In the genomic region with DNA sequence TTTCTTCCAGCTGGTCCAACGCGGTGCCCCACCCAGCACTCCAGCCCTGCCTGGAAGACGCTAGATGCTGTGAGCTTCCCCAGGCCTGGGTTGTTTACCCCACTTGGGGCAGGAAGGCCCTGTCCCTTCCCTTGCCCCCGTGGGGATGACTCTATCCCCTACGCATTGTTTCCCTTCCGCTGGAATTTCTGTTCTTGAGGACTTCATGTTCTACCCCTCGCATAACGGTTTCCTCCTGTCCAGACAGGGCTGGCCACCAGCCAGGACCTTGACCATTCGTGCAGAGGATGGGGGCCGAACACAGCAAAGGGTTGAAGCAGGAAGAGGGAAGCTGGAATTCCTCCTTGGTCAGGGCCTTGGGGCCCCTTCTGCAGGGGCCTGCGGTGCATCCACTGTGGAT, we compare ENCODE assay signal across 13 cellular contexts. TPM values are rescaled to one million over a fixed set of nuclear protein-coding genes. Genes with fewer than 3 reads are reported as not detected.
DNase-seq lines count a peak whose midpoint lies in the region; ATAC-seq and TF ChIP-seq lines count a peak whose summit lies in the region.
"Had no signal": no experiment of that assay in that cellular context is flagged by ENCODE, and none has a peak within 500 bp of the region (broad histone marks: within the 10 kb centered on the region; RNA-seq: fewer than 3 reads in every experiment).

No MANE protein-coding gene starts in this region.

- H3K4ac ChIP-seq in neuronal stem cell (ENCODE audit: low read length): no peak overlapping the region

- H3K4me2 ChIP-seq in neuronal stem cell (ENCODE audit: insufficient read depth, low read length, poor library complexity, severe bottlenecking) (no peak overlapping the region), GM23248 (ENCODE audit: unreplicated experiment) (no peak overlapping the region)
- H3K4me2 ChIP-seq: KMS-11 had no signal

- intact Hi-C loops in ascending aorta (cut with DNase I) (no loop called here), Right ventricle myocardium inferior (cut with DNase I) (no loop called here)

- TF ChIP-seq CTCF in ascending aorta (IDR thresholded peaks at IDR 0.05): no peak
- TF ChIP-seq CTCF in upper lobe of left lung (IDR thresholded peaks at IDR 0.05): no peak

- H4K8ac ChIP-seq in neuronal stem cell (ENCODE audit: low read depth, low read length): no peak overlapping the region

- H2BK12ac ChIP-seq in neuronal stem cell (ENCODE audit: low read length): peak overlapping the region; percentile 16

- H3K9ac ChIP-seq in neuronal stem cell (ENCODE audit: low read depth, low read length, poor library complexity) (no peak overlapping the region), GM23248 (no peak overlapping the region)
- H3K9ac ChIP-seq: KMS-11 had no signal

- H2AFZ ChIP-seq in neuronal stem cell (ENCODE audit: low read length) (peak overlapping the region; percentile 22), GM23248 (no peak overlapping the region)

- no peak overlapping the region for H2BK15ac ChIP-seq in neuronal stem cell (ENCODE audit: low read length)

- peak overlapping the region; percentile 87 for H2BK120ac ChIP-seq in neuronal stem cell (ENCODE audit: low read depth, low read length)

- H3K14ac ChIP-seq in neuronal stem cell (ENCODE audit: low read length): peak overlapping the region; percentile 84

- WGBS in neuronal stem cell (ENCODE audit: extremely low coverage in 2 of 2, insufficient read length in 2 of 2, insufficient replicate concordance in 1 of 2), 2 donors: no CpG with 5 or more reads among the region's 11 CpGs
- WGBS in upper lobe of left lung, 2 donors: 46 to 60% methylated on average over 6 to 11 of the region's 11 CpGs
- 90 to 93% methylated on average over 11 of the region's 11 CpGs for WGBS in GM23248 (ENCODE audit: low coverage in 1 of 2, low lambda C conversion rate in 2 of 2, missing lambda C conversion rate in 2 of 2), 2 experiments

- H3K79me2 ChIP-seq in GM23248 (ENCODE audit: insufficient read depth): no peaks in the 10 kb centered on the region

- peak overlapping the region; percentile 44 for H3K18ac ChIP-seq in neuronal stem cell (ENCODE audit: low read length)

- ATAC-seq in Right ventricle myocardium inferior (peak; percentile 68), upper lobe of left lung (ENCODE audit: low FRiP score in 2 of 2) (peak in 1 of 2 donors; percentile 34)
- ATAC-seq in stimulated activated effector memory CD8-positive, alpha-beta T cell treated with anti-CD3 and anti-CD28 coated beads, Interleukin-12 subunit alpha, Interleukin-12 subunit beta, amount 100 ng/mL, for 72 hours: no peak

- H3K4me1 ChIP-seq in ascending aorta (peaks cover 0 to 2% of the 10 kb centered on the region in 2 donors), neuronal stem cell (ENCODE audit: control insufficient read depth in 2 of 2, insufficient read depth in 1 of 2, low read depth in 1 of 2, low read length in 2 of 2) (peaks cover 0 to 5% of the 10 kb centered on the region in 2 donors), upper lobe of left lung (peaks cover 14 to 43% (median 37%) of the 10 kb centered on the region in 4 donors), GM23248 (ENCODE audit: insufficient read depth) (peaks cover 22% of the 10 kb centered on the region)
- H3K4me1 ChIP-seq: HAP-1 had no signal

- no peak overlapping the region for H3K4me3 Mint-ChIP-seq in stimulated activated effector memory CD8-positive, alpha-beta T cell treated with anti-CD3 and anti-CD28 coated beads, Interleukin-12 subunit alpha, Interleukin-12 subunit beta, amount 100 ng/mL, for 72 hours
- H3K4me3 Mint-ChIP-seq: activated naive CD8-positive, alpha-beta T cell had no signal

- no peak for TF ChIP-seq POLR2A in upper lobe of left lung (IDR thresholded peaks at IDR 0.05)

- no peaks in the 10 kb centered on the region for H3K9me3 Mint-ChIP-seq in stimulated activated effector memory CD8-positive, alpha-beta T cell treated with anti-CD3 and anti-CD28 coated beads, Interleukin-12 subunit alpha, Interleukin-12 subunit beta, amount 100 ng/mL, for 72 hours

- no peaks in the 10 kb centered on the region for H3K36me3 Mint-ChIP-seq in stimulated activated effector memory CD8-positive, alpha-beta T cell treated with anti-CD3 and anti-CD28 coated beads, Interleukin-12 subunit alpha, Interleukin-12 subunit beta, amount 100 ng/mL, for 72 hours
- H3K36me3 Mint-ChIP-seq: activated naive CD8-positive, alpha-beta T cell had no signal

- no peak overlapping the region for H4K91ac ChIP-seq in neuronal stem cell (ENCODE audit: low read depth, low read length, poor library complexity)

- H3K27ac ChIP-seq in ascending aorta (peak overlapping the region; percentile 66 to 96), neuronal stem cell (replicated peaks; ENCODE audit: low read length) (no peak overlapping the region), upper lobe of left lung (peak overlapping the region; percentile 77 to 86 (median 84)), GM23248 (no peak overlapping the region)
- H3K27ac ChIP-seq: KMS-11 had no signal

- no peaks in the 10 kb centered on the region for H3K79me1 ChIP-seq in neuronal stem cell (ENCODE audit: low read depth, low read length)

- H4K20me1 ChIP-seq in GM23248 (ENCODE audit: insufficient read depth): no peaks in the 10 kb centered on the region

- H2BK5ac ChIP-seq in neuronal stem cell (ENCODE audit: low read length): no peak overlapping the region

- H3K36me3 ChIP-seq in ascending aorta (no peaks in the 10 kb centered on the region), neuronal stem cell (replicated peaks in 1 of 2; ENCODE audit: control insufficient read depth in 2 of 2, insufficient read depth in 2 of 2, low read length in 2 of 2) (no peaks in the 10 kb centered on the region), upper lobe of left lung (no peaks in the 10 kb centered on the region), GM23248 (ENCODE audit: low read depth) (no peaks in the 10 kb centered on the region)
- H3K36me3 ChIP-seq: HAP-1 had no signal

- DNase-seq in ascending aorta (ENCODE audit: low spot score in 2 of 2) (peak in 1 of 2 donors; percentile 82), Right ventricle myocardium inferior (ENCODE audit: missing footprints) (peak; percentile 85), neuronal stem cell (ENCODE audit: low spot score) (no peak), upper lobe of left lung (peak in 1 of 2 donors; percentile 43), GM23248 (no peak), RPMI8226 (no peak), NCI-H1436 (lab: John Stamatoyannopoulos, UW) (no peak)
- DNase-seq in stimulated activated effector memory CD8-positive, alpha-beta T cell treated with anti-CD3 and anti-CD28 coated beads, Interleukin-12 subunit alpha, Interleukin-12 subunit beta, amount 100 ng/mL, for 72 hours (ENCODE audit: low spot score in 2 of 2): no peak
- DNase-seq: effector memory CD4-positive, alpha-beta T cell; T1000 had no signal

- no peaks in the 10 kb centered on the region for H3F3A ChIP-seq in GM23248 (ENCODE audit: insufficient read depth)

- in situ Hi-C loops in GM23248 (cut with MboI): no loop called here

- H3K9me3 ChIP-seq in ascending aorta (no peaks in the 10 kb centered on the region), neuronal stem cell (replicated peaks in 1 of 2; ENCODE audit: control insufficient read depth in 2 of 2, insufficient read depth in 1 of 2, low read depth in 1 of 2, low read length in 2 of 2) (no peaks in the 10 kb centered on the region), upper lobe of left lung (no peaks in the 10 kb centered on the region), GM23248 (ENCODE audit: low read depth) (no peaks in the 10 kb centered on the region)
- H3K9me3 ChIP-seq: HAP-1 had no signal

- H3K27me3 ChIP-seq in ascending aorta (no peaks in the 10 kb centered on the region), neuronal stem cell (ENCODE audit: control insufficient read depth in 3 of 3, insufficient read depth in 3 of 3, low read depth in 1 of 3, low read length in 3 of 3) (no peaks in the 10 kb centered on the region), upper lobe of left lung (no peaks in the 10 kb centered on the region), GM23248 (replicated peaks; ENCODE audit: insufficient read depth) (no peaks in the 10 kb centered on the region)

- TF ChIP-seq EP300 in upper lobe of left lung (IDR thresholded peaks at IDR 0.05): peak; percentile 90 to 100 (median 95)

- H3K4me1 Mint-ChIP-seq in stimulated activated effector memory CD8-positive, alpha-beta T cell treated with anti-CD3 and anti-CD28 coated beads, Interleukin-12 subunit alpha, Interleukin-12 subunit beta, amount 100 ng/mL, for 72 hours: no peaks in the 10 kb centered on the region

- H3K27ac Mint-ChIP-seq in stimulated activated effector memory CD8-positive, alpha-beta T cell treated with anti-CD3 and anti-CD28 coated beads, Interleukin-12 subunit alpha, Interleukin-12 subunit beta, amount 100 ng/mL, for 72 hours: no peak overlapping the region
- H3K27ac Mint-ChIP-seq: activated naive CD8-positive, alpha-beta T cell had no signal

- peak overlapping the region; percentile 46 for H2AK5ac ChIP-seq in neuronal stem cell (ENCODE audit: low read depth, low read length)

- H3K23ac ChIP-seq in neuronal stem cell (ENCODE audit: low read depth, low read length, poor library complexity): no peak overlapping the region

- H3K4me3 ChIP-seq in ascending aorta: no peak overlapping the region
- no peak overlapping the region for H3K4me3 ChIP-seq in neuronal stem cell (ENCODE audit: low read length in 2 of 2)
- H3K4me3 ChIP-seq in upper lobe of left lung: no peak overlapping the region
- H3K4me3 ChIP-seq in GM23248: no peak overlapping the region
- H3K4me3 ChIP-seq: HAP-1 had no signal

- H3K9me2 ChIP-seq in GM23248 (ENCODE audit: insufficient read depth): no peaks in the 10 kb centered on the region

RNA-seq across cellular contexts. Expression of gene SERPINE1, which starts 14.7 kb away (rescaled TPM):
- total RNA-seq in ascending aorta (1,267 TPM), Right ventricle myocardium inferior (1.6 TPM), upper lobe of left lung (100 to 1,000 TPM in 1 of 6 donors, 10 to 100 TPM in 4, 1 to 10 TPM in 1; 8.4 to 125 (median 24.0) TPM)
- 2.3 TPM for polyA plus RNA-seq in neuronal stem cell (2013, experiment 1 of 2)
- 2.2 TPM for polyA plus RNA-seq in neuronal stem cell (2013, experiment 2 of 2)
- total RNA-seq in GM23248 (2014; rRNA removed; shearing (Covaris generic)): 1,900 and 2,000 TPM in 2 replicates
- 1,537 and 1,563 TPM in 2 replicates for polyA plus RNA-seq in GM23248 (2016; fragmentation: Nextera tagmentation; extraction: Ambion mirVana)

RNA-seq across cellular contexts. Expression of gene TRIM56, which starts 27.0 kb away (rescaled TPM):
- 29.6 TPM for total RNA-seq in ascending aorta
- 21.0 TPM for total RNA-seq in Right ventricle myocardium inferior
- polyA plus RNA-seq in neuronal stem cell (2013, experiment 1 of 2): 3.3 TPM
- polyA plus RNA-seq in neuronal stem cell (2013, experiment 2 of 2): 3.7 TPM
- total RNA-seq in upper lobe of left lung: 10 to 100 TPM; 25.4 to 66.1 (median 51.3) TPM
- 10.3 and 11.0 TPM in 2 replicates for total RNA-seq in GM23248 (2014; rRNA removed; shearing (Covaris generic))
- polyA plus RNA-seq in GM23248 (2016; fragmentation: Nextera tagmentation; extraction: Ambion mirVana): 8.8 and 9.2 TPM in 2 replicates

RNA-seq across cellular contexts. Expression of gene AP1S1, which starts 42.0 kb away (rescaled TPM):
- total RNA-seq in ascending aorta (77.4 TPM), Right ventricle myocardium inferior (12.8 TPM), upper lobe of left lung (10 to 100 TPM; 17.1 to 41.9 (median 33.8) TPM)
- 50.8 TPM for polyA plus RNA-seq in neuronal stem cell (2013, experiment 1 of 2)
- polyA plus RNA-seq in neuronal stem cell (2013, experiment 2 of 2): 51.6 TPM
- 198 and 236 TPM in 2 replicates for total RNA-seq in GM23248 (2014; rRNA removed; shearing (Covaris generic))
- polyA plus RNA-seq in GM23248 (2016; fragmentation: Nextera tagmentation; extraction: Ambion mirVana): 37.4 and 38.2 TPM in 2 replicates

RNA-seq across cellular contexts. Expression of gene VGF, which starts 53.1 kb away (rescaled TPM):
- total RNA-seq in ascending aorta (not detected), Right ventricle myocardium inferior (not detected), upper lobe of left lung (under 1 TPM in 2 of 6 donors, not detected in 4; 0.24 to 0.33 TPM)
- polyA plus RNA-seq in neuronal stem cell (2013, experiment 1 of 2): 3.6 TPM
- polyA plus RNA-seq in neuronal stem cell (2013, experiment 2 of 2): 3.9 TPM
- 0.89 TPM in 1 of 2 replicates, not detected in the other for total RNA-seq in GM23248 (2014; rRNA removed; shearing (Covaris generic))
- polyA plus RNA-seq in GM23248 (2016; fragmentation: Nextera tagmentation; extraction: Ambion mirVana): 0.11 TPM in 1 of 2 replicates, not detected in the other

Comparison
In these comparisons a context has a peak if more than half of its experiments do, and no peak if none do; other contexts are left out.
1. H3K27ac ChIP-seq: peak in ascending aorta (2 of 2) and upper lobe of left lung (4 of 4); none in neuronal stem cell (single experiment) and GM23248 (single experiment).
2. RNA of gene SERPINE1, which starts 14.7 kb away (total RNA-seq): 1,900 to 2,000 TPM in GM23248 and 1,267 TPM in ascending aorta (single experiment); 8.4 to 125 TPM in upper lobe of left lung and 1.6 TPM in Right ventricle myocardium inferior (single experiment); every median in the first group is over 10 times any median in the second.